26 cellular contexts compared by ENCODE assay signal in genomic region chr15:35427496-35427895, GRCh38.
DNase-seq lines count a peak whose midpoint lies in the region; ATAC-seq, FAIRE-seq and TF ChIP-seq lines count a peak whose summit lies in the region.
"Had no signal": no experiment of that assay in that cellular context is flagged by ENCODE, and none has a peak within 500 bp of the region (broad histone marks: within the 10 kb centered on the region; RNA-seq: fewer than 3 reads in every experiment).

No MANE protein-coding gene starts in this region.

- no peak overlapping the region for H3K9ac ChIP-seq in mammary epithelial cell (ENCODE audit: insufficient read depth, low read length)
- no peak overlapping the region for H3K9ac ChIP-seq in keratinocyte (ENCODE audit: control insufficient read depth, extremely low read depth, insufficient read depth, low read length)
- H3K9ac ChIP-seq in smooth muscle cell (ENCODE audit: low read depth) = no peak overlapping the region

- H3K79me2 ChIP-seq in mammary epithelial cell (ENCODE audit: insufficient read depth, low read length) (no peaks in the 10 kb centered on the region), keratinocyte (ENCODE audit: control insufficient read depth, insufficient read depth, low read length) (no peaks in the 10 kb centered on the region), smooth muscle cell (ENCODE audit: low read depth) (no peaks in the 10 kb centered on the region)

- DNase-seq in mammary epithelial cell (no peak), MCF 10A (ENCODE audit: unreplicated experiment) (no peak), cerebellar cortex (ENCODE audit: low spot score) (peak; percentile 79), keratinocyte (ENCODE audit: low read depth, low spot score) (no peak), smooth muscle cell (lab: John Stamatoyannopoulos, UW; ENCODE audit: unreplicated experiment) (no peak), DMS53 treated with DMSO at 0.1 percent for 48 hours (lab: John Stamatoyannopoulos, UW; ENCODE audit: unreplicated experiment) (no peak), NCI-H146 treated with DMSO at 0.1 percent for 48 hours (lab: John Stamatoyannopoulos, UW; ENCODE audit: unreplicated experiment) (no peak)
- DNase-seq: BE2C; CD8-positive, alpha-beta memory T cell; DMS 273 treated with DMSO at 0.1 percent for 48 hours; DMS79 treated with DMSO at 0.1 percent for 48 hours; KBM-7; MG63; NCI-H1105 treated with DMSO at 0.1 percent for 48 hours; NCI-H1694; NCI-H2029 treated with DMSO at 0.1 percent for 48 hours; NCI-H446 treated with DMSO at 0.1 percent for 48 hours; NCI-H526; NCI-H82; NK-92 treated with Interleukin-12 subunit alpha and Interleukin-12 subunit beta, amount 100 ng/mL, for 24 hours; SJCRH30 had no signal

- BruUV-seq in mammary epithelial cell (replicated peaks; lab: Mats Ljungman, UMichigan) (no TSS peak), MCF 10A (replicated peaks; lab: Mats Ljungman, UMichigan) (no TSS peak)

- H3K4me1 ChIP-seq in mammary epithelial cell (ENCODE audit: insufficient read depth, low read length) (peaks cover 5% of the 10 kb centered on the region), keratinocyte (ENCODE audit: control insufficient read depth, extremely low read depth, insufficient read depth, low read length) (peaks cover 6% of the 10 kb centered on the region), smooth muscle cell (ENCODE audit: low read depth) (no peaks in the 10 kb centered on the region)
- H3K4me1 ChIP-seq: SJCRH30 had no signal

- peak overlapping the region; percentile 21 for H2AFZ ChIP-seq in mammary epithelial cell (ENCODE audit: low read depth, low read length)
- no peak overlapping the region for H2AFZ ChIP-seq in keratinocyte (ENCODE audit: control insufficient read depth, low read length)
- H2AFZ ChIP-seq in smooth muscle cell (ENCODE audit: low read depth) = no peak overlapping the region

- no peaks in the 10 kb centered on the region for H3K9me1 ChIP-seq in keratinocyte (ENCODE audit: control insufficient read depth, extremely low read depth, insufficient read depth, low read length)

- no peaks in the 10 kb centered on the region for H4K20me1 ChIP-seq in mammary epithelial cell (ENCODE audit: insufficient read depth, low read length)
- no peaks in the 10 kb centered on the region for H4K20me1 ChIP-seq in keratinocyte (ENCODE audit: control insufficient read depth, extremely low read depth, insufficient read depth, low read length)
- H4K20me1 ChIP-seq in smooth muscle cell (ENCODE audit: low read depth) = no peaks in the 10 kb centered on the region

- no peaks in the 10 kb centered on the region for H3K9me3 Mint-ChIP-seq in MCF 10A (ENCODE audit: unreplicated experiment)

- TF ChIP-seq CTCF in mammary epithelial cell (conservative IDR thresholded peaks at IDR 0.05 in 1 of 2, IDR thresholded peaks at IDR 0.05 in 1 of 2; ENCODE audit: extremely low read depth in 1 of 2, insufficient read depth in 1 of 2, low read depth in 1 of 2, low read length in 2 of 2) = no peak
- no peak for TF ChIP-seq CTCF in MCF 10A (IDR thresholded peaks at IDR 0.05; ENCODE audit: unreplicated experiment)
- TF ChIP-seq CTCF in keratinocyte (optimal IDR thresholded peaks at IDR 0.05 in 1 of 3, IDR thresholded peaks at IDR 0.05 in 1 of 3, conservative IDR thresholded peaks at IDR 0.05 in 1 of 3; ENCODE audit: extremely low read depth in 1 of 3, insufficient read depth in 2 of 3, low read length in 3 of 3) = no peak
- no peak for TF ChIP-seq CTCF in smooth muscle cell (IDR thresholded peaks at IDR 0.05; ENCODE audit: borderline replicate concordance, insufficient read depth, poor library complexity, severe bottlenecking)

- H3F3A ChIP-seq in smooth muscle cell (ENCODE audit: low read depth) = no peaks in the 10 kb centered on the region

- H3K27ac ChIP-seq in mammary epithelial cell (ENCODE audit: insufficient read depth, low read depth, low read length) = no peak overlapping the region
- H3K27ac ChIP-seq in keratinocyte (ENCODE audit: control insufficient read depth, insufficient read depth, low read length) = no peak overlapping the region
- H3K27ac ChIP-seq in smooth muscle cell (ENCODE audit: low read depth) = no peak overlapping the region
- H3K27ac ChIP-seq: 22Rv1, SJCRH30 had no signal

- CTCF ChIA-PET in mammary epithelial cell (lab: Charles Lee; ENCODE audit: low non-redundant PET) (interaction anchor here (0.6 to 0.9 kb wide), 2 partner anchors 17 to 1275 kb away, joined by 4 read pairs; no protein-coding TSS in a partner anchor), MCF 10A (lab: Yijun Ruan, JAX) (interaction anchor here (0.7 to 3.5 kb wide), 2 partner anchors 17 to 135 kb away, joined by 3 to 20 read pairs; no protein-coding TSS in a partner anchor)

- H3K9me3 ChIP-seq in mammary epithelial cell (replicated peaks; ENCODE audit: insufficient read depth, low read length) = no peaks in the 10 kb centered on the region
- no peaks in the 10 kb centered on the region for H3K9me3 ChIP-seq in keratinocyte (ENCODE audit: control insufficient read depth, low read depth, low read length)
- H3K9me3 ChIP-seq in smooth muscle cell (replicated peaks; ENCODE audit: low read depth) = no peaks in the 10 kb centered on the region
- H3K9me3 ChIP-seq: BE2C, SJCRH30 had no signal

- intact Hi-C loops in mammary epithelial cell (cut with micrococcal nuclease) = no loop called here
- intact Hi-C loops in MCF 10A (cut with micrococcal nuclease) = no loop called here

- dilution Hi-C loops in mammary epithelial cell (cut with HindIII; ENCODE audit: low sequenced_read_pairs) = no loop called here
- dilution Hi-C loops in keratinocyte (cut with MboI; ENCODE audit: extremely low pct_ligation_motif_present, low sequenced_read_pairs) = no loop called here

- H3K36me3 Mint-ChIP-seq in MCF 10A (ENCODE audit: insufficient read depth, unreplicated experiment) = no peaks in the 10 kb centered on the region
- H3K36me3 Mint-ChIP-seq: CD14-positive monocyte had no signal

- FAIRE-seq in keratinocyte (lab: Jason Lieb, UNC) = no peak
- FAIRE-seq: GM19239 had no signal

- no peak overlapping the region for H3K4me3 Mint-ChIP-seq in MCF 10A (ENCODE audit: unreplicated experiment)
- H3K4me3 Mint-ChIP-seq: CD14-positive monocyte; CD8-positive, alpha-beta memory T cell had no signal

- no peak overlapping the region for H3K4me3 ChIP-seq in mammary epithelial cell (replicated peaks in 1 of 3; ENCODE audit: insufficient read depth in 1 of 3, low read depth in 2 of 3, low read length in 3 of 3)
- no peak overlapping the region for H3K4me3 ChIP-seq in keratinocyte (ENCODE audit: control insufficient read depth in 2 of 3, extremely low read depth in 1 of 3, insufficient read depth in 2 of 3, low read depth in 1 of 3, low read length in 3 of 3)
- H3K4me3 ChIP-seq in smooth muscle cell = no peak overlapping the region
- H3K4me3 ChIP-seq: MG63, SJCRH30 had no signal

- no peaks in the 10 kb centered on the region for H3K27me3 ChIP-seq in mammary epithelial cell (ENCODE audit: insufficient read depth, low read length)
- no peaks in the 10 kb centered on the region for H3K27me3 ChIP-seq in keratinocyte (ENCODE audit: control insufficient read depth, extremely low read depth, insufficient read depth, low read length)
- H3K27me3 ChIP-seq in smooth muscle cell (ENCODE audit: low read depth) = no peaks in the 10 kb centered on the region
- H3K27me3 ChIP-seq: BE2C, MG63, SJCRH30 had no signal

- H3K27ac Mint-ChIP-seq in MCF 10A (ENCODE audit: low read depth, unreplicated experiment) = no peak overlapping the region
- H3K27ac Mint-ChIP-seq: CD14-positive monocyte had no signal

- POLR2A ChIA-PET in MCF 10A (lab: Yijun Ruan, JAX) = interaction anchor here (0.6 to 0.7 kb wide), 2 partner anchors 107 to 119 kb away, joined by 3 to 4 read pairs; no protein-coding TSS in a partner anchor

- no peak for ATAC-seq in GM19328 (IDR thresholded peaks at IDR 0.05; ENCODE audit: unreplicated experiment)
- ATAC-seq: Right ventricle myocardium inferior had no signal

- H3K4me1 Mint-ChIP-seq in MCF 10A (ENCODE audit: insufficient read depth, unreplicated experiment) = peaks cover 6% of the 10 kb centered on the region
- H3K4me1 Mint-ChIP-seq: CD14-positive monocyte; CD8-positive, alpha-beta memory T cell had no signal

- H3K36me3 ChIP-seq in mammary epithelial cell (ENCODE audit: insufficient read depth, low read length) (no peaks in the 10 kb centered on the region), keratinocyte (ENCODE audit: control insufficient read depth in 2 of 2, extremely low read depth in 1 of 2, insufficient read depth in 2 of 2, low read length in 2 of 2) (no peaks in the 10 kb centered on the region), smooth muscle cell (ENCODE audit: low read depth) (no peaks in the 10 kb centered on the region)
- H3K36me3 ChIP-seq: BE2C, MG63, SJCRH30 had no signal

- H3K4me2 ChIP-seq in mammary epithelial cell (ENCODE audit: insufficient read depth, low read depth, low read length) = no peak overlapping the region
- peak overlapping the region; percentile 6 for H3K4me2 ChIP-seq in keratinocyte (ENCODE audit: control insufficient read depth, extremely low read depth, insufficient read depth, low read depth, low read length)
- H3K4me2 ChIP-seq in smooth muscle cell = peak overlapping the region; percentile 5

- in situ Hi-C loops in mammary epithelial cell (cut with MboI; ENCODE audit: low sequenced_read_pairs in 2 of 2) = loop anchor here in 1 of 2 donors (25.0 kb wide), 1 partner anchor 340 kb away; the partner anchor contains the start of gene NANOGP8

- no peaks in the 10 kb centered on the region for H3K27me3 Mint-ChIP-seq in MCF 10A (ENCODE audit: insufficient read depth, unreplicated experiment)
- H3K27me3 Mint-ChIP-seq: CD8-positive, alpha-beta memory T cell had no signal
